In genomic region chr22:45553333-45554039, GRCh38 we compare ENCODE assay signal across 9 cellular contexts. TPM values are rescaled to one million over a fixed set of nuclear protein-coding genes. Genes with fewer than 3 reads are reported as not detected.
DNase-seq lines count a peak whose midpoint lies in the region; FAIRE-seq and TF ChIP-seq lines count a peak whose summit lies in the region.
"Had no signal": no experiment of that assay in that cellular context is flagged by ENCODE, and none has a peak within 500 bp of the region (broad histone marks: within the 10 kb centered on the region; RNA-seq: fewer than 3 reads in every experiment).

No MANE protein-coding gene starts in this region.

- 22 to 27% methylated on average over 21 to 23 of the region's 23 CpGs for whole genome bisulfite sequencing in tibial nerve, 2 donors

- DNase-seq in COLO668 (lab: John Stamatoyannopoulos, UW; ENCODE audit: unreplicated experiment) (peak; percentile 71), HuH-7.5 (ENCODE audit: low spot score) (peak; percentile 87), OCI-M1 (lab: John Stamatoyannopoulos, UW) (peak; percentile 74), frontal cortex (ENCODE audit: low spot score in 2 of 2) (peak; percentile 64 to 90), nucleus accumbens (lab: John Stamatoyannopoulos, UW) (peak in 49 of 56 donors; percentile 15 to 85 (median 49)), tibial nerve (ENCODE audit: low spot score in 2 of 2) (peak; percentile 64 to 67)
- peak; percentile 32 for DNase-seq in activated naive CD4-positive, alpha-beta T cell treated with Interleukin-2 at 50 U/mL for 16 hours
- DNase-seq in NK-92 treated with Interleukin-12 subunit alpha and Interleukin-12 subunit beta, amount 100 ng/mL, for 24 hours (lab: John Stamatoyannopoulos, UW) = no peak

- H3K4me3 ChIP-seq in tibial nerve = no peak overlapping the region

- TF ChIP-seq POLR2A in tibial nerve (IDR thresholded peaks at IDR 0.05) = no peak

- no peak for FAIRE-seq in frontal cortex (lab: Jason Lieb, UNC)

- H3K27ac ChIP-seq in tibial nerve = peak overlapping the region in 3 of 4 donors; percentile 73 to 79 (median 73)

- peak; percentile 72 to 95 (median 93) for TF ChIP-seq CTCF in tibial nerve (IDR thresholded peaks at IDR 0.05)

- H3K27me3 ChIP-seq in tibial nerve = no peaks in the 10 kb centered on the region

- TF ChIP-seq EP300 in tibial nerve (IDR thresholded peaks at IDR 0.05) = peak in 1 of 2 donors; percentile 48

- no peaks in the 10 kb centered on the region for H3K9me3 ChIP-seq in tibial nerve

- H3K4me1 ChIP-seq in tibial nerve = peaks cover 0 to 56% (median 23%) of the 10 kb centered on the region in 4 donors

- H3K36me3 ChIP-seq in tibial nerve = peaks cover 0 to 4% (median 0%) of the 10 kb centered on the region in 3 donors

RNA-seq across cellular contexts. Expression of gene FBLN1, which starts 50.8 kb away (rescaled TPM):
- total RNA-seq in frontal cortex (25.7 TPM), tibial nerve (1,000 to 10,000 TPM in 1 of 4 donors, 100 to 1,000 TPM in 3; 172 to 1,145 (median 351) TPM)
- total RNA-seq: T-helper 2 cell treated with Interferon-gamma antibody and Interleukin-4, amounts not matched to agents 100 ng/mL and 5 ng/mL, for 36 hours had no signal
